In genomic region chr22:45270095-45271020, GRCh38 we compare ENCODE assay signal across 1 cellular context.
TF ChIP-seq lines count a peak whose summit lies in the region.

No MANE protein-coding gene starts in this region.

TF ChIP-seq in HepG2, 621 proteins besides CTCF, POLR2A, EP300 and RAD21 (continued from another document and continues in another):
- no peak for TF ChIP-seq LCORL (IDR thresholded peaks at IDR 0.05)
- TF ChIP-seq LCORL (CRISPR knock-in tag; IDR thresholded peaks at IDR 0.05): 0 out of 2 replicates have a peak, but pooled peaks have one; percentile 22
- no peak for TF ChIP-seq KLF6 (CRISPR knock-in tag; IDR thresholded peaks at IDR 0.05)
- no peak for TF ChIP-seq ZNF550 (CRISPR knock-in tag; IDR thresholded peaks at IDR 0.05; ENCODE audit: borderline replicate concordance)
- TF ChIP-seq, protein P1, sequence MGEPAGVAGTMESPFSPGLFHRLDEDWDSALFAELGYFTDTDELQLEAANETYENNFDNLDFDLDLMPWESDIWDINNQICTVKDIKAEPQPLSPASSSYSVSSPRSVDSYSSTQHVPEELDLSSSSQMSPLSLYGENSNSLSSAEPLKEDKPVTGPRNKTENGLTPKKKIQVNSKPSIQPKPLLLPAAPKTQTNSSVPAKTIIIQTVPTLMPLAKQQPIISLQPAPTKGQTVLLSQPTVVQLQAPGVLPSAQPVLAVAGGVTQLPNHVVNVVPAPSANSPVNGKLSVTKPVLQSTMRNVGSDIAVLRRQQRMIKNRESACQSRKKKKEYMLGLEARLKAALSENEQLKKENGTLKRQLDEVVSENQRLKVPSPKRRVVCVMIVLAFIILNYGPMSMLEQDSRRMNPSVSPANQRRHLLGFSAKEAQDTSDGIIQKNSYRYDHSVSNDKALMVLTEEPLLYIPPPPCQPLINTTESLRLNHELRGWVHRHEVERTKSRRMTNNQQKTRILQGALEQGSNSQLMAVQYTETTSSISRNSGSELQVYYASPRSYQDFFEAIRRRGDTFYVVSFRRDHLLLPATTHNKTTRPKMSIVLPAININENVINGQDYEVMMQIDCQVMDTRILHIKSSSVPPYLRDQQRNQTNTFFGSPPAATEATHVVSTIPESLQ (CRISPR knock-in tag; conservative IDR thresholded peaks at IDR 0.05): no peak
- no peak for TF ChIP-seq MIER3 (CRISPR knock-in tag; IDR thresholded peaks at IDR 0.05; ENCODE audit: borderline replicate concordance)
- no peak for TF ChIP-seq PHF8 (CRISPR knock-in tag; IDR thresholded peaks at IDR 0.05)
- 0 out of 2 replicates have a peak, but pooled peaks have one; percentile 6 for TF ChIP-seq SALL1 (CRISPR knock-in tag; IDR thresholded peaks at IDR 0.05)
- TF ChIP-seq TEAD3 (CRISPR knock-in tag; optimal IDR thresholded peaks at IDR 0.05; ENCODE audit: borderline replicate concordance): peak; percentile 6
- TF ChIP-seq ZNF24 (IDR thresholded peaks at IDR 0.05): peak; percentile 86
- no peak for TF ChIP-seq KDM1A (CRISPR knock-in tag; IDR thresholded peaks at IDR 0.05)
- TF ChIP-seq ZNF768 (CRISPR knock-in tag; IDR thresholded peaks at IDR 0.05): peak; percentile 92
- no peak for TF ChIP-seq STAT6 (CRISPR knock-in tag; IDR thresholded peaks at IDR 0.05; ENCODE audit: borderline replicate concordance)
- TF ChIP-seq ZNF547 (CRISPR knock-in tag; IDR thresholded peaks at IDR 0.05): no peak
- no peak for TF ChIP-seq ZFP36L1 (CRISPR knock-in tag; IDR thresholded peaks at IDR 0.05)
- no peak for TF ChIP-seq GMEB2 (CRISPR knock-in tag; IDR thresholded peaks at IDR 0.05; ENCODE audit: low read depth)
- no peak for TF ChIP-seq ZFP37 (CRISPR knock-in tag; IDR thresholded peaks at IDR 0.05; ENCODE audit: borderline replicate concordance)
- no peak for TF ChIP-seq TMF1 (CRISPR knock-in tag; IDR thresholded peaks at IDR 0.05; ENCODE audit: low read depth)
- TF ChIP-seq ZFP36 (IDR thresholded peaks at IDR 0.05; ENCODE audit: borderline replicate concordance, low read depth, low read length, partially characterized antibody): no peak
- TF ChIP-seq MAX (IDR thresholded peaks at IDR 0.05): peak; percentile 74
- TF ChIP-seq NFKBIZ (CRISPR knock-in tag; IDR thresholded peaks at IDR 0.05): no peak
- TF ChIP-seq, protein P2, sequence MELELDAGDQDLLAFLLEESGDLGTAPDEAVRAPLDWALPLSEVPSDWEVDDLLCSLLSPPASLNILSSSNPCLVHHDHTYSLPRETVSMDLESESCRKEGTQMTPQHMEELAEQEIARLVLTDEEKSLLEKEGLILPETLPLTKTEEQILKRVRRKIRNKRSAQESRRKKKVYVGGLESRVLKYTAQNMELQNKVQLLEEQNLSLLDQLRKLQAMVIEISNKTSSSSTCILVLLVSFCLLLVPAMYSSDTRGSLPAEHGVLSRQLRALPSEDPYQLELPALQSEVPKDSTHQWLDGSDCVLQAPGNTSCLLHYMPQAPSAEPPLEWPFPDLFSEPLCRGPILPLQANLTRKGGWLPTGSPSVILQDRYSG (CRISPR knock-in tag; IDR thresholded peaks at IDR 0.05): no peak
- TF ChIP-seq MAFF (IDR thresholded peaks at IDR 0.05; ENCODE audit: low read depth, low read length): no peak
- TF ChIP-seq KLF16 (CRISPR knock-in tag; IDR thresholded peaks at IDR 0.05): no peak
- no peak for TF ChIP-seq ZNF468 (CRISPR knock-in tag; IDR thresholded peaks at IDR 0.05)
- TF ChIP-seq ASH2L (IDR thresholded peaks at IDR 0.05; ENCODE audit: insufficient read length, low read depth, low read length): no peak
- 0 out of 2 replicates have a peak, but pooled peaks have one; percentile 27 for TF ChIP-seq AKAP8 (CRISPR knock-in tag; IDR thresholded peaks at IDR 0.05)
- no peak for TF ChIP-seq POLR2AphosphoS2 (IDR thresholded peaks at IDR 0.05; ENCODE audit: low read depth, low read length)
- no peak for TF ChIP-seq BCLAF1 (IDR thresholded peaks at IDR 0.05)
- no peak for TF ChIP-seq RFX5 (IDR thresholded peaks at IDR 0.05; ENCODE audit: low read depth, low read length)
- TF ChIP-seq ZNF558 (CRISPR knock-in tag; IDR thresholded peaks at IDR 0.05; ENCODE audit: borderline replicate concordance): no peak
- TF ChIP-seq, protein P3, sequence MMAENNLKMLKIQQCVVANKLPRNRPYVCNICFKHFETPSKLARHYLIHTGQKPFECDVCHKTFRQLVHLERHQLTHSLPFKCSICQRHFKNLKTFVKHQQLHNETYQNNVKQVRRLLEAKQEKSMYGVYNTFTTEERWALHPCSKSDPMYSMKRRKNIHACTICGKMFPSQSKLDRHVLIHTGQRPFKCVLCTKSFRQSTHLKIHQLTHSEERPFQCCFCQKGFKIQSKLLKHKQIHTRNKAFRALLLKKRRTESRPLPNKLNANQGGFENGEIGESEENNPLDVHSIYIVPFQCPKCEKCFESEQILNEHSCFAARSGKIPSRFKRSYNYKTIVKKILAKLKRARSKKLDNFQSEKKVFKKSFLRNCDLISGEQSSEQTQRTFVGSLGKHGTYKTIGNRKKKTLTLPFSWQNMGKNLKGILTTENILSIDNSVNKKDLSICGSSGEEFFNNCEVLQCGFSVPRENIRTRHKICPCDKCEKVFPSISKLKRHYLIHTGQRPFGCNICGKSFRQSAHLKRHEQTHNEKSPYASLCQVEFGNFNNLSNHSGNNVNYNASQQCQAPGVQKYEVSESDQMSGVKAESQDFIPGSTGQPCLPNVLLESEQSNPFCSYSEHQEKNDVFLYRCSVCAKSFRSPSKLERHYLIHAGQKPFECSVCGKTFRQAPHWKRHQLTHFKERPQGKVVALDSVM (CRISPR knock-in tag; IDR thresholded peaks at IDR 0.05): no peak
- no peak for TF ChIP-seq ZNF678 (CRISPR knock-in tag; IDR thresholded peaks at IDR 0.05)
- TF ChIP-seq ZBTB7A (CRISPR knock-in tag; IDR thresholded peaks at IDR 0.05): no peak
- no peak for TF ChIP-seq KDM4B (CRISPR knock-in tag; IDR thresholded peaks at IDR 0.05)
- TF ChIP-seq, protein P4, sequence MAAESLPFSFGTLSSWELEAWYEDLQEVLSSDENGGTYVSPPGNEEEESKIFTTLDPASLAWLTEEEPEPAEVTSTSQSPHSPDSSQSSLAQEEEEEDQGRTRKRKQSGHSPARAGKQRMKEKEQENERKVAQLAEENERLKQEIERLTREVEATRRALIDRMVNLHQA (CRISPR knock-in tag; IDR thresholded peaks at IDR 0.05): no peak
- TF ChIP-seq, protein P5, sequence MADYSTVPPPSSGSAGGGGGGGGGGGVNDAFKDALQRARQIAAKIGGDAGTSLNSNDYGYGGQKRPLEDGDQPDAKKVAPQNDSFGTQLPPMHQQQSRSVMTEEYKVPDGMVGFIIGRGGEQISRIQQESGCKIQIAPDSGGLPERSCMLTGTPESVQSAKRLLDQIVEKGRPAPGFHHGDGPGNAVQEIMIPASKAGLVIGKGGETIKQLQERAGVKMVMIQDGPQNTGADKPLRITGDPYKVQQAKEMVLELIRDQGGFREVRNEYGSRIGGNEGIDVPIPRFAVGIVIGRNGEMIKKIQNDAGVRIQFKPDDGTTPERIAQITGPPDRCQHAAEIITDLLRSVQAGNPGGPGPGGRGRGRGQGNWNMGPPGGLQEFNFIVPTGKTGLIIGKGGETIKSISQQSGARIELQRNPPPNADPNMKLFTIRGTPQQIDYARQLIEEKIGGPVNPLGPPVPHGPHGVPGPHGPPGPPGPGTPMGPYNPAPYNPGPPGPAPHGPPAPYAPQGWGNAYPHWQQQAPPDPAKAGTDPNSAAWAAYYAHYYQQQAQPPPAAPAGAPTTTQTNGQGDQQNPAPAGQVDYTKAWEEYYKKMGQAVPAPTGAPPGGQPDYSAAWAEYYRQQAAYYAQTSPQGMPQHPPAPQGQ (CRISPR knock-in tag; IDR thresholded peaks at IDR 0.05; ENCODE audit: borderline replicate concordance): no peak
- TF ChIP-seq, protein P6, sequence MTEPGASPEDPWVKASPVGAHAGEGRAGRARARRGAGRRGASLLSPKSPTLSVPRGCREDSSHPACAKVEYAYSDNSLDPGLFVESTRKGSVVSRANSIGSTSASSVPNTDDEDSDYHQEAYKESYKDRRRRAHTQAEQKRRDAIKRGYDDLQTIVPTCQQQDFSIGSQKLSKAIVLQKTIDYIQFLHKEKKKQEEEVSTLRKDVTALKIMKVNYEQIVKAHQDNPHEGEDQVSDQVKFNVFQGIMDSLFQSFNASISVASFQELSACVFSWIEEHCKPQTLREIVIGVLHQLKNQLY (CRISPR knock-in tag; IDR thresholded peaks at IDR 0.05): no peak
- no peak for TF ChIP-seq ZNF292 (CRISPR knock-in tag; IDR thresholded peaks at IDR 0.05; ENCODE audit: borderline replicate concordance, low read depth)
- no peak for TF ChIP-seq CBFB (CRISPR knock-in tag; IDR thresholded peaks at IDR 0.05)
- TF ChIP-seq, protein P7, sequence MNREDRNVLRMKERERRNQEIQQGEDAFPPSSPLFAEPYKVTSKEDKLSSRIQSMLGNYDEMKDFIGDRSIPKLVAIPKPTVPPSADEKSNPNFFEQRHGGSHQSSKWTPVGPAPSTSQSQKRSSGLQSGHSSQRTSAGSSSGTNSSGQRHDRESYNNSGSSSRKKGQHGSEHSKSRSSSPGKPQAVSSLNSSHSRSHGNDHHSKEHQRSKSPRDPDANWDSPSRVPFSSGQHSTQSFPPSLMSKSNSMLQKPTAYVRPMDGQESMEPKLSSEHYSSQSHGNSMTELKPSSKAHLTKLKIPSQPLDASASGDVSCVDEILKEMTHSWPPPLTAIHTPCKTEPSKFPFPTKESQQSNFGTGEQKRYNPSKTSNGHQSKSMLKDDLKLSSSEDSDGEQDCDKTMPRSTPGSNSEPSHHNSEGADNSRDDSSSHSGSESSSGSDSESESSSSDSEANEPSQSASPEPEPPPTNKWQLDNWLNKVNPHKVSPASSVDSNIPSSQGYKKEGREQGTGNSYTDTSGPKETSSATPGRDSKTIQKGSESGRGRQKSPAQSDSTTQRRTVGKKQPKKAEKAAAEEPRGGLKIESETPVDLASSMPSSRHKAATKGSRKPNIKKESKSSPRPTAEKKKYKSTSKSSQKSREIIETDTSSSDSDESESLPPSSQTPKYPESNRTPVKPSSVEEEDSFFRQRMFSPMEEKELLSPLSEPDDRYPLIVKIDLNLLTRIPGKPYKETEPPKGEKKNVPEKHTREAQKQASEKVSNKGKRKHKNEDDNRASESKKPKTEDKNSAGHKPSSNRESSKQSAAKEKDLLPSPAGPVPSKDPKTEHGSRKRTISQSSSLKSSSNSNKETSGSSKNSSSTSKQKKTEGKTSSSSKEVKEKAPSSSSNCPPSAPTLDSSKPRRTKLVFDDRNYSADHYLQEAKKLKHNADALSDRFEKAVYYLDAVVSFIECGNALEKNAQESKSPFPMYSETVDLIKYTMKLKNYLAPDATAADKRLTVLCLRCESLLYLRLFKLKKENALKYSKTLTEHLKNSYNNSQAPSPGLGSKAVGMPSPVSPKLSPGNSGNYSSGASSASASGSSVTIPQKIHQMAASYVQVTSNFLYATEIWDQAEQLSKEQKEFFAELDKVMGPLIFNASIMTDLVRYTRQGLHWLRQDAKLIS (CRISPR knock-in tag; IDR thresholded peaks at IDR 0.05): no peak
- no peak for TF ChIP-seq ZNF136 (CRISPR knock-in tag; IDR thresholded peaks at IDR 0.05; ENCODE audit: low read depth)
- no peak for TF ChIP-seq ZIK1 (CRISPR knock-in tag; IDR thresholded peaks at IDR 0.05; ENCODE audit: borderline replicate concordance, low read depth)
- TF ChIP-seq ZNF496 (CRISPR knock-in tag; IDR thresholded peaks at IDR 0.05; ENCODE audit: insufficient replicate concordance): no peak
- no peak for TF ChIP-seq ZNF850 (CRISPR knock-in tag; conservative IDR thresholded peaks at IDR 0.05)
- TF ChIP-seq ZNF569 (CRISPR knock-in tag; IDR thresholded peaks at IDR 0.05; ENCODE audit: borderline replicate concordance): no peak
- 0 out of 2 replicates have a peak, but pooled peaks have one; percentile 28 for TF ChIP-seq SPEN (CRISPR knock-in tag; IDR thresholded peaks at IDR 0.05; ENCODE audit: low read depth)
- 0 out of 2 replicates have a peak, but pooled peaks have one; percentile 14 for TF ChIP-seq PHF20 (CRISPR knock-in tag; IDR thresholded peaks at IDR 0.05)
